Comparison of ENCODE assay signal across 9 cellular contexts in the genomic region with DNA sequence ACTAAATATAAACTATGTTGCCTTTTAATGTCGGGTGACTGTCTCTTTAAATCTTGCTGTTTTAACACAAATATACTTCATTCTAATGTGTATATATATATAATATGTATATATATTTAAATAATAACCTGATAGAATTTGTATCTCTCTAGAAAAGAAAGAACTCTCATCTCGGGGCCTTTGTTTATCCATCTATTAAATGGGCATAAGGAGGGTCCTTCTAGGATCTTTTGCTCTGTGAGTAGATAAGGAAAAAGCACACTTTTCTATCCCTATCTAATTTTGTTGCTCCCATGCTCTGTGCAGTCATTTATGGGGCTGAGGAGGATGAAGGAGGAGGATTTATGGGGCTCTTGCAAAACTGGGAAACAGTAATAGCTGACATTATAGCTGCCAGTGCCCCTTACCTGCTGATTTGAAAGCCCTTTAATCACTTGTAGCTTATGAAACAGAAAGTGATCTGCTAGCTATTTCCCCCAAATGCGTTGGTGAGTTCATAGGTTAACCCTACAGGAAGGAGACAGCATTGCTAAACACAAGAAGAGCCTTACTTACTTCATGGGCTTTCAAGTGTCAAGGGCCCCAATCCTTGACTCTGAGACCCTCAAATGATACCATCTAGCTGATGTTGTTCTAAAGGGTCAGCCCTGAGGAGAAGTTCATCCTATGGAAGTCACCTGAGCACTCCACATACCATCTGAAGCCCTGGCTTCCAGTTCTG. TPM values are rescaled to one million over a fixed set of nuclear protein-coding genes. Genes with fewer than 3 reads are reported as not detected.
DNase-seq lines count a peak whose midpoint lies in the region; ATAC-seq and TF ChIP-seq lines count a peak whose summit lies in the region.
"Had no signal": no experiment of that assay in that cellular context is flagged by ENCODE, and none has a peak within 500 bp of the region (broad histone marks: within the 10 kb centered on the region; RNA-seq: fewer than 3 reads in every experiment).

No MANE protein-coding gene starts in this region.

- ATAC-seq in HG02852 (IDR thresholded peaks at IDR 0.05; ENCODE audit: unreplicated experiment) (peak; percentile 93), upper lobe of right lung (peak; percentile 34)

- H3K9me3 ChIP-seq in upper lobe of right lung (no peaks in the 10 kb centered on the region), transverse colon (no peaks in the 10 kb centered on the region), left ventricle myocardium inferior (replicated peaks) (no peaks in the 10 kb centered on the region)
- H3K9me3 ChIP-seq: tibial nerve had no signal

- TF ChIP-seq POLR2A in transverse colon (IDR thresholded peaks at IDR 0.05), result no peak

- no peaks in the 10 kb centered on the region for H3K36me3 ChIP-seq in upper lobe of right lung
- no peaks in the 10 kb centered on the region for H3K36me3 ChIP-seq in transverse colon
- H3K36me3 ChIP-seq in left ventricle myocardium inferior, result no peaks in the 10 kb centered on the region
- H3K36me3 ChIP-seq: tibial nerve had no signal

- H3K9me3 Mint-ChIP-seq in activated naive CD4-positive, alpha-beta T cell treated with anti-CD3 and anti-CD28 coated beads, Interleukin-2, amount 10 ng/mL, durations not matched to agents 7 days and 5 days, result no peaks in the 10 kb centered on the region
- H3K9me3 Mint-ChIP-seq in CD14-positive monocyte, result no peaks in the 10 kb centered on the region

- no peak for DNase-seq in activated naive CD4-positive, alpha-beta T cell treated with anti-CD3 and anti-CD28 coated beads, Interleukin-2, amount 10 ng/mL, durations not matched to agents 7 days and 5 days
- no peak for DNase-seq in activated naive CD4-positive, alpha-beta T cell treated with anti-CD3 and anti-CD28 coated beads, Interleukin-2, amount 50 U/mL, for 16 hours
- DNase-seq in NOMO-1 treated with DMSO at 0.1 percent for 48 hours (lab: John Stamatoyannopoulos, UW; ENCODE audit: unreplicated experiment), result peak; percentile 80
- no peak for DNase-seq in upper lobe of right lung
- DNase-seq in transverse colon, result no peak
- no peak for DNase-seq in left ventricle myocardium inferior
- DNase-seq in CD14-positive monocyte (ENCODE audit: low spot score), result no peak

- H3K27me3 ChIP-seq in upper lobe of right lung (no peaks in the 10 kb centered on the region), transverse colon (no peaks in the 10 kb centered on the region), left ventricle myocardium inferior (ENCODE audit: low read depth) (no peaks in the 10 kb centered on the region)
- H3K27me3 ChIP-seq: tibial nerve had no signal

- no peak for TF ChIP-seq EP300 in transverse colon (IDR thresholded peaks at IDR 0.05; ENCODE audit: low read depth)

- H3K4me1 ChIP-seq in upper lobe of right lung (peaks cover 3% of the 10 kb centered on the region), transverse colon (peaks cover 5 to 28% (median 16%) of the 10 kb centered on the region in 4 donors), left ventricle myocardium inferior (peaks cover 11% of the 10 kb centered on the region)
- H3K4me1 ChIP-seq: tibial nerve had no signal

- H3K27me3 Mint-ChIP-seq in activated naive CD4-positive, alpha-beta T cell treated with anti-CD3 and anti-CD28 coated beads, Interleukin-2, amount 10 ng/mL, durations not matched to agents 7 days and 5 days, result peaks cover 22% of the 10 kb centered on the region
- H3K27me3 Mint-ChIP-seq in CD14-positive monocyte (ENCODE audit: low read depth in 3 of 3), result peaks cover 0 to 3% (median 2%) of the 10 kb centered on the region in 3 donors

- H3K27ac ChIP-seq in upper lobe of right lung (no peak overlapping the region), transverse colon (no peak overlapping the region), left ventricle myocardium inferior (replicated peaks) (no peak overlapping the region)
- H3K27ac ChIP-seq: tibial nerve had no signal

- H3K36me3 Mint-ChIP-seq in activated naive CD4-positive, alpha-beta T cell treated with anti-CD3 and anti-CD28 coated beads, Interleukin-2, amount 10 ng/mL, durations not matched to agents 7 days and 5 days, result no peaks in the 10 kb centered on the region
- no peaks in the 10 kb centered on the region for H3K36me3 Mint-ChIP-seq in CD14-positive monocyte

- no peak overlapping the region for H3K4me3 Mint-ChIP-seq in activated naive CD4-positive, alpha-beta T cell treated with anti-CD3 and anti-CD28 coated beads, Interleukin-2, amount 10 ng/mL, durations not matched to agents 7 days and 5 days
- H3K4me3 Mint-ChIP-seq in CD14-positive monocyte, result no peak overlapping the region

- H3K27ac Mint-ChIP-seq in activated naive CD4-positive, alpha-beta T cell treated with anti-CD3 and anti-CD28 coated beads, Interleukin-2, amount 10 ng/mL, durations not matched to agents 7 days and 5 days, result peak overlapping the region; percentile 3
- no peak overlapping the region for H3K27ac Mint-ChIP-seq in CD14-positive monocyte

- intact Hi-C loops in upper lobe of right lung (cut with DNase I) (no loop called here), transverse colon (cut with DNase I; ENCODE audit: low total_unique reads) (no loop called here), left ventricle myocardium inferior (cut with micrococcal nuclease) (no loop called here), CD14-positive monocyte (cut with micrococcal nuclease) (no loop called here)

- TF ChIP-seq CTCF in upper lobe of right lung (IDR thresholded peaks at IDR 0.05), result no peak
- TF ChIP-seq CTCF in transverse colon (IDR thresholded peaks at IDR 0.05), result peak in 1 of 5 experiments; percentile 21
- TF ChIP-seq CTCF in left ventricle myocardium inferior (IDR thresholded peaks at IDR 0.05; ENCODE audit: borderline replicate concordance), result no peak
- no peak for TF ChIP-seq CTCF in CD14-positive monocyte (IDR thresholded peaks at IDR 0.05)

- 59 to 71% methylated on average over 3 of the region's 3 CpGs for WGBS in transverse colon (ENCODE audit: low coverage in 1 of 2), 2 donors

- peaks cover 16% of the 10 kb centered on the region for H3K4me1 Mint-ChIP-seq in activated naive CD4-positive, alpha-beta T cell treated with anti-CD3 and anti-CD28 coated beads, Interleukin-2, amount 10 ng/mL, durations not matched to agents 7 days and 5 days
- H3K4me1 Mint-ChIP-seq in CD14-positive monocyte, result peaks cover 25% of the 10 kb centered on the region

- in situ Hi-C loops in transverse colon (cut with MboI; ENCODE audit: low pct_ligation_motif_present in 1 of 4, low pct_unique_long_range_greater_than_20kb in 1 of 4, low sequenced_read_pairs in 3 of 4), result no loop called here

- CTCF ChIA-PET in activated naive CD4-positive, alpha-beta T cell treated with anti-CD3 and anti-CD28 coated beads, Interleukin-2, amount 10 ng/mL, durations not matched to agents 7 days and 5 days (lab: Charles Lee), result interaction anchor here (0.6 to 1.7 kb wide), 5 partner anchors 15 to 335 kb away, joined by 3 to 4 read pairs (median 3); no protein-coding TSS in a partner anchor

- H3K4me3 ChIP-seq in upper lobe of right lung (no peak overlapping the region), transverse colon (no peak overlapping the region), left ventricle myocardium inferior (no peak overlapping the region)
- H3K4me3 ChIP-seq: tibial nerve had no signal

RNA-seq across cellular contexts. Expression of a gene that starts 5.8 kb away (rescaled TPM):
- 9.8 TPM for total RNA-seq in upper lobe of right lung
- 100 to 1,000 TPM in 1 of 4 donors, 10 to 100 TPM in 3; 39.2 to 129 (median 58.3) TPM for total RNA-seq in transverse colon
- total RNA-seq in left ventricle myocardium inferior, result 28.4 TPM
- polyA plus RNA-seq in CD14-positive monocyte, result 1 to 10 TPM in 1 of 2 donors, under 1 TPM in 1; 0.67 to 2.0 TPM
